ENCODE assay signal across 8 cellular contexts in genomic region chr14:73757876-73758391, GRCh38. TPM values are rescaled to one million over a fixed set of nuclear protein-coding genes. Genes with fewer than 3 reads are reported as not detected.
DNase-seq lines count a peak whose midpoint lies in the region; ATAC-seq and TF ChIP-seq lines count a peak whose summit lies in the region.

No MANE protein-coding gene starts in this region.

- no peak for TF ChIP-seq CTCF in heart left ventricle (IDR thresholded peaks at IDR 0.05)
- TF ChIP-seq CTCF in astrocyte of the spinal cord (IDR thresholded peaks at IDR 0.05; ENCODE audit: low read depth, low read length), result no peak
- no peak for TF ChIP-seq CTCF in upper lobe of right lung (IDR thresholded peaks at IDR 0.05)
- no peak for TF ChIP-seq CTCF in GM10266 (IDR thresholded peaks at IDR 0.05; ENCODE audit: control insufficient read depth, insufficient read depth, low read depth, missing control alignments)

- peak overlapping the region; percentile 50 for H2AK5ac ChIP-seq in mesenchymal stem cell (ENCODE audit: low read length, severe bottlenecking)

- H3K9me3 ChIP-seq in heart left ventricle, result no peaks in the 10 kb centered on the region
- no peaks in the 10 kb centered on the region for H3K9me3 ChIP-seq in mesenchymal stem cell (ENCODE audit: control insufficient read depth, low read length)
- H3K9me3 ChIP-seq in upper lobe of right lung, result no peaks in the 10 kb centered on the region

- peak overlapping the region; percentile 89 for H3K4me2 ChIP-seq in mesenchymal stem cell (ENCODE audit: low read length, poor library complexity, severe bottlenecking)

- WGBS in heart left ventricle, 4 donors, result 20 to 43% (median 32%) methylated on average over 7 to 10 of the region's 10 CpGs
- WGBS in mesenchymal stem cell, result 75% methylated on average over 10 of the region's 10 CpGs

- H3K4me1 ChIP-seq in heart left ventricle (peaks cover 42 to 96% (median 86%) of the 10 kb centered on the region in 12 donors), mesenchymal stem cell (ENCODE audit: control insufficient read depth, insufficient read depth, low read depth, low read length) (peaks cover 64% of the 10 kb centered on the region), upper lobe of right lung (peaks cover 83% of the 10 kb centered on the region)

- ATAC-seq in heart left ventricle, result no peak
- no peak for ATAC-seq in left cardiac atrium
- no peak for ATAC-seq in upper lobe of right lung

- H3K79me1 ChIP-seq in mesenchymal stem cell (replicated peaks; ENCODE audit: low read length, poor library complexity, severe bottlenecking), result no peaks in the 10 kb centered on the region

- H3K36me3 ChIP-seq in heart left ventricle (no peaks in the 10 kb centered on the region), mesenchymal stem cell (ENCODE audit: control insufficient read depth in 1 of 2, insufficient read depth in 2 of 2, low read depth in 1 of 2, low read length in 2 of 2) (peaks cover 0 to 4% of the 10 kb centered on the region in 2 experiments), upper lobe of right lung (no peaks in the 10 kb centered on the region)

- no peak overlapping the region for H3K14ac ChIP-seq in mesenchymal stem cell (ENCODE audit: low read length in 2 of 2)

- H2AFZ ChIP-seq in mesenchymal stem cell (ENCODE audit: low read depth, low read length), result no peak overlapping the region

- peak overlapping the region; percentile 71 for H4K8ac ChIP-seq in mesenchymal stem cell (ENCODE audit: low read length)

- DNase-seq in heart left ventricle, result peak in 1 of 5 donors; percentile 36
- DNase-seq in left cardiac atrium, result no peak
- DNase-seq in astrocyte of the spinal cord (ENCODE audit: low read depth, low spot score), result no peak
- DNase-seq in mesenchymal stem cell, result no peak
- DNase-seq in upper lobe of right lung, result no peak
- DNase-seq in middle frontal gyrus (ENCODE audit: extremely low spot score, low spot score), result no peak
- no peak for DNase-seq in NCI-H526 (lab: John Stamatoyannopoulos, UW)
- DNase-seq in GM10266 (ENCODE audit: extremely low spot score), result no peak

- no peak overlapping the region for H2BK5ac ChIP-seq in mesenchymal stem cell (ENCODE audit: low read depth, low read length, poor library complexity, severe bottlenecking)

- no peak overlapping the region for H3K23ac ChIP-seq in mesenchymal stem cell (ENCODE audit: low read length in 2 of 2)

- H3K4me3 ChIP-seq in heart left ventricle (peak overlapping the region in 11 of 12 donors; percentile 64 to 95 (median 79)), astrocyte of the spinal cord (ENCODE audit: low read depth, low read length) (peak overlapping the region; percentile 77), mesenchymal stem cell (ENCODE audit: insufficient read depth in 1 of 2, low read depth in 1 of 2, low read length in 2 of 2) (peak overlapping the region; percentile 84 to 87), upper lobe of right lung (peak overlapping the region; percentile 66)

- peak overlapping the region; percentile 89 to 100 (median 98) for H3K27ac ChIP-seq in heart left ventricle
- peak overlapping the region; percentile 89 for H3K27ac ChIP-seq in mesenchymal stem cell (ENCODE audit: low read length, poor library complexity, severe bottlenecking)
- peak overlapping the region; percentile 98 for H3K27ac ChIP-seq in upper lobe of right lung

- H3K27me3 ChIP-seq in heart left ventricle (no peaks in the 10 kb centered on the region), mesenchymal stem cell (ENCODE audit: control insufficient read depth in 1 of 2, insufficient read depth in 1 of 2, low read length in 2 of 2) (no peaks in the 10 kb centered on the region), upper lobe of right lung (no peaks in the 10 kb centered on the region)

- H3K9ac ChIP-seq in mesenchymal stem cell (ENCODE audit: low read length), result peak overlapping the region; percentile 93

- in situ Hi-C loops in astrocyte of the spinal cord (cut with HindIII; ENCODE audit: low sequenced_read_pairs), result no loop called here

- no peak overlapping the region for H3K4ac ChIP-seq in mesenchymal stem cell (ENCODE audit: low read depth in 1 of 2, low read length in 2 of 2)

- H2BK120ac ChIP-seq in mesenchymal stem cell (ENCODE audit: low read depth, low read length), result no peak overlapping the region

- peak overlapping the region; percentile 25 to 45 for H2BK12ac ChIP-seq in mesenchymal stem cell (ENCODE audit: low read length in 2 of 2)

- peak overlapping the region; percentile 49 for H2BK15ac ChIP-seq in mesenchymal stem cell (ENCODE audit: low read depth, poor library complexity, severe bottlenecking)

- TF ChIP-seq POLR2A in heart left ventricle (IDR thresholded peaks at IDR 0.05), result no peak

- peak overlapping the region in 1 of 2 experiments; percentile 31 for H3K18ac ChIP-seq in mesenchymal stem cell (ENCODE audit: low read depth in 1 of 2, low read length in 2 of 2)

- intact Hi-C loops in heart left ventricle (cut with DNase I), result loop anchor here in 3 of 10 donors (2.0 kb wide), 4 partner anchors 17 to 67 kb away; no protein-coding TSS in a partner anchor
- intact Hi-C loops in left cardiac atrium (cut with DNase I), result loop anchor here in 1 of 2 donors (2.0 kb wide), 2 partner anchors 27 to 29 kb away; no protein-coding TSS in a partner anchor
- intact Hi-C loops in upper lobe of right lung (cut with DNase I), result no loop called here

- no peak overlapping the region for H4K91ac ChIP-seq in mesenchymal stem cell (ENCODE audit: low read length)

RNA-seq across cellular contexts. Expression of gene PNMA1, which starts 43.8 kb away (rescaled TPM):
- 10 to 100 TPM; 14.5 to 32.3 (median 25.9) TPM for total RNA-seq in heart left ventricle
- 10 to 100 TPM in 1 of 2 donors, 1 to 10 TPM in 1; 7.4 to 27.3 TPM for polyA plus RNA-seq in heart left ventricle
- 10 to 100 TPM; 25.9 to 29.6 TPM for total RNA-seq in left cardiac atrium
- 53.1 TPM for polyA plus RNA-seq in mesenchymal stem cell (2013, experiment 1 of 2)
- polyA plus RNA-seq in mesenchymal stem cell (2013, experiment 2 of 2), result 53.5 TPM
- 22.0 TPM for total RNA-seq in upper lobe of right lung
